Comparison of ENCODE assay signal across 29 cellular contexts in the genomic region with DNA sequence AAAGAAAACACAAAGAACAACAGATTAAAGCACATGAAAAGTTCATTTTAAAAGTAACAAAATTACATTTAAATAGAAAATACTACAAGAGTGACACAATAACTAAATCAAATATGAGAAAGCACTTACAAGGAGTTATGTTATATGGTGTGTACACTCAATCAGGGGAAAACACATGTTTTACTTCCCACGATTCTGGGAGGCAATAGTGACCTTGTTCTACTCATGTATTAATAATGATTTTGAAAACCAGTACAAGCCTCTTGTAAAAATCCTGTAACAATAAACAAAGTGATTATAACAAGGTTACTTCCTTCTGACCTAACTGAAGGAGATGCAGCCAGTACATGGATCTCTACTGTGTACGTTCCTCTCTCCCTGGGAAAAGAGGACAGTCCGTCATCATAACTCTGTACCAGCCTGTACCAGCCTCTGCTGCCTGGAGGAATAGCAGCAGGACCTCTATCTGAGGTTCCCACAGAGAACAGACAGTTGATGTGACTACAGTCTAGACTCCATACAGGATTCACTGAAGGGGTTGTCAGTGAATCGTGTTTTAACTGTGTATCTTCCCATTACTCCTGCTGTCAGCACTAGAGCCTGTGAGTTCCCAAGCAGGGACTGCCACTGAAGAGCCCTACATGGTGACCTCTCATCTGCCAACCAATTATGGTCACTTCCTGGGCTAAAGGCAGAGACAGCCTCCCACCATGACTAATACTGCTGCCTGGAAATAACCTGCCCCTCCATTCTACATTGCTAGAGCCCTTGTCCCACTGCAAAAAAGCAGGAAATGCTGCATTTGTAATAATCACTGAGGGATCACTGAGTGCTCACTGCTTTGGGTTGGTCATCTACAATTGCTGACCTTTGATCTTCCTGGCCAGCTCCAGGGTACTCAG.
DNase-seq lines count a peak whose midpoint lies in the region; ATAC-seq, FAIRE-seq and TF ChIP-seq lines count a peak whose summit lies in the region.
"Had no signal": no experiment of that assay in that cellular context is flagged by ENCODE, and none has a peak within 500 bp of the region (broad histone marks: within the 10 kb centered on the region; RNA-seq: fewer than 3 reads in every experiment).

No MANE protein-coding gene starts in this region.

- TF ChIP-seq EP300 in HepG2 (IDR thresholded peaks at IDR 0.05; ENCODE audit: low read depth in 2 of 2, low read length in 2 of 2) = no peak
- TF ChIP-seq EP300 in HepG2 (CRISPR knock-in tag; IDR thresholded peaks at IDR 0.05; ENCODE audit: borderline replicate concordance) = no peak

- CTCF ChIA-PET in HepG2 (lab: Yijun Ruan, JAX; ENCODE audit: low intra/inter-chr PET ratio, low total read pairs) = no interaction called here

- in situ Hi-C loops in HepG2 (cut with HindIII; ENCODE audit: extremely low pct_ligation_motif_present, low pct_unique_long_range_greater_than_20kb) = no loop called here

- POLR2A ChIA-PET in HepG2 (lab: Yijun Ruan, JAX) = no interaction called here

- TF ChIP-seq CTCF in HepG2 (CRISPR knock-in tag; IDR thresholded peaks at IDR 0.05) (no peak), right lobe of liver (IDR thresholded peaks at IDR 0.05) (no peak), RWPE2 (IDR thresholded peaks at IDR 0.05; ENCODE audit: poor library complexity, severe bottlenecking) (no peak), testis (IDR thresholded peaks at IDR 0.05) (no peak), upper lobe of right lung (IDR thresholded peaks at IDR 0.05) (no peak), adrenal gland (IDR thresholded peaks at IDR 0.05) (no peak)

- H3K4me2 ChIP-seq in HepG2 (ENCODE audit: low read depth, low read length) = no peak overlapping the region
- H3K4me2 ChIP-seq: KMS-11 had no signal

- no peaks in the 10 kb centered on the region for H4K20me1 ChIP-seq in HepG2 (ENCODE audit: insufficient read depth, low read length)

- no TSS peak for BruUV-seq in HepG2 (replicated peaks; lab: Mats Ljungman, UMichigan)

- no peak overlapping the region for H2AFZ ChIP-seq in HepG2 (ENCODE audit: low read length)

- ATAC-seq in HepG2 (peak; percentile 34; the same call in 1 of the 3 replicates), right lobe of liver (no peak), RWPE2 (ENCODE audit: low read depth) (0 out of 3 replicates have a peak, but pooled peaks have one; percentile 32), upper lobe of right lung (no peak)
- ATAC-seq: activated CD4-positive, alpha-beta T cell treated with anti-CD3 and anti-CD28 coated beads for 36 hours had no signal

- H3K79me2 ChIP-seq in HepG2 (ENCODE audit: insufficient read depth, low read length) = no peaks in the 10 kb centered on the region

- no peak for FAIRE-seq in HepG2 (lab: Jason Lieb, UNC)
- FAIRE-seq: GM19239 had no signal

- intact Hi-C loops in HepG2 (cut with micrococcal nuclease; ENCODE audit: unreplicated experiment) = no loop called here
- intact Hi-C loops in right lobe of liver (cut with DNase I) = no loop called here
- intact Hi-C loops in testis (cut with DNase I; ENCODE audit: low total_unique reads) = no loop called here
- intact Hi-C loops in upper lobe of right lung (cut with DNase I) = no loop called here
- intact Hi-C loops in adrenal gland (cut with DNase I) = no loop called here

- H3K36me3 ChIP-seq in HepG2 (replicated peaks in 1 of 2; ENCODE audit: control insufficient read depth in 1 of 2, insufficient read depth in 2 of 2, low read length in 2 of 2) (peaks cover 2 to 20% of the 10 kb centered on the region in 2 experiments; a peak in 4 of 5 replicates), right lobe of liver (peaks cover 0 to 19% (median 0%) of the 10 kb centered on the region in 4 donors), RWPE2 (ENCODE audit: low read depth) (peaks cover 12% of the 10 kb centered on the region), testis (ENCODE audit: low read depth, missing control alignments) (no peaks in the 10 kb centered on the region), upper lobe of right lung (peaks cover 33% of the 10 kb centered on the region), adrenal gland (replicated peaks in 1 of 2) (no peaks in the 10 kb centered on the region)
- H3K36me3 ChIP-seq: prostate gland had no signal

- H3K27ac ChIP-seq in HepG2 (ENCODE audit: extremely low read length, insufficient read depth, low read length) (no peak overlapping the region), right lobe of liver (no peak overlapping the region), RWPE2 (ENCODE audit: poor library complexity, severe bottlenecking) (no peak overlapping the region), testis (no peak overlapping the region), upper lobe of right lung (no peak overlapping the region), adrenal gland (peak overlapping the region in 1 of 5 donors; percentile 31)
- H3K27ac ChIP-seq: esophagus squamous epithelium, KMS-11, prostate gland, RWPE1, SK-N-MC had no signal

- H3K4me3 ChIP-seq in HepG2 (replicated peaks in 1 of 3; ENCODE audit: insufficient read depth in 1 of 3, low read depth in 2 of 3, low read length in 3 of 3) (no peak overlapping the region), right lobe of liver (no peak overlapping the region), RWPE2 (ENCODE audit: severe bottlenecking) (no peak overlapping the region), testis (no peak overlapping the region), upper lobe of right lung (no peak overlapping the region), adrenal gland (no peak overlapping the region)
- H3K4me3 ChIP-seq: esophagus squamous epithelium, prostate gland, SK-N-MC had no signal

- TF ChIP-seq POLR2A in HepG2 (IDR thresholded peaks at IDR 0.05; ENCODE audit: insufficient read depth in 1 of 2, low read depth in 2 of 2, low read length in 2 of 2) (no peak), right lobe of liver (IDR thresholded peaks at IDR 0.05) (no peak), testis (IDR thresholded peaks at IDR 0.05) (no peak), adrenal gland (IDR thresholded peaks at IDR 0.05) (no peak)

- no peak for TF ChIP-seq RAD21 in HepG2 (CRISPR knock-in tag; IDR thresholded peaks at IDR 0.05)

- H3K9ac ChIP-seq in HepG2 (ENCODE audit: insufficient read depth, low read depth, low read length) = no peak overlapping the region
- H3K9ac ChIP-seq: KMS-11 had no signal

- DNase-seq in HepG2 (ENCODE audit: low spot score) (no peak), right lobe of liver (no peak), RWPE2 (ENCODE audit: low spot score) (no peak), glomerular visceral epithelial cell (ENCODE audit: extremely low spot score) (peak; percentile 24), testis (no peak), upper lobe of right lung (no peak), NCI-H187 (lab: John Stamatoyannopoulos, UW) (no peak), adrenal gland (no peak)
- DNase-seq: 8988T; activated CD4-positive, alpha-beta T cell treated with anti-CD3 and anti-CD28 coated beads for 36 hours; activated naive CD4-positive, alpha-beta T cell; activated T-cell treated with anti-CD3 and anti-CD28 coated beads, Interleukin-2, amount 50 U/mL, for 24 hours; AML-193; CD8-positive, alpha-beta memory T cell; DMS79; endodermal cell; esophagus squamous epithelium; HFFc6; mammary epithelial cell; NCI-H1694; NCI-H526; stimulated activated CD8-positive, alpha-beta memory T cell treated with anti-CD3 and anti-CD28 coated beads, Interleukin-4, amount 100 ng/mL, for 48 hours; T-helper 2 cell; trophoblast cell had no signal

- H3K4me1 ChIP-seq in HepG2 (ENCODE audit: insufficient read depth, low read length) (0 out of 2 replicates have a peak, but pooled peaks cover 4% of the 10 kb centered on the region), right lobe of liver (no peaks in the 10 kb centered on the region), RWPE2 (ENCODE audit: insufficient read depth, poor library complexity, severe bottlenecking) (peaks cover 5% of the 10 kb centered on the region), testis (no peaks in the 10 kb centered on the region), upper lobe of right lung (no peaks in the 10 kb centered on the region), adrenal gland (replicated peaks in 1 of 2) (no peaks in the 10 kb centered on the region)
- H3K4me1 ChIP-seq: esophagus squamous epithelium, prostate gland had no signal

- H3K27me3 ChIP-seq in HepG2 (ENCODE audit: control insufficient read depth in 1 of 2, insufficient read depth in 2 of 2, low read length in 2 of 2) (no peaks in the 10 kb centered on the region), right lobe of liver (no peaks in the 10 kb centered on the region), RWPE2 (ENCODE audit: insufficient read depth, poor library complexity, severe bottlenecking) (no peaks in the 10 kb centered on the region), testis (no peaks in the 10 kb centered on the region), upper lobe of right lung (no peaks in the 10 kb centered on the region), adrenal gland (no peaks in the 10 kb centered on the region)
- H3K27me3 ChIP-seq: esophagus squamous epithelium had no signal

- 89% methylated on average over 4 of the region's 4 CpGs for WGBS in HepG2 (ENCODE audit: low lambda C conversion rate)
- 100% methylated on average over 2 of the region's 4 CpGs for WGBS in right lobe of liver (ENCODE audit: insufficient coverage, low coverage, low lambda C conversion rate, missing lambda C conversion rate)
- WGBS in testis, 2 donors = 79 to 91% methylated on average over 4 of the region's 4 CpGs
- 63 to 72% (median 66%) methylated on average over 4 of the region's 4 CpGs for WGBS in adrenal gland, 4 donors

- H3K9me3 ChIP-seq in HepG2 (ENCODE audit: low read length) (no peaks in the 10 kb centered on the region), right lobe of liver (no peaks in the 10 kb centered on the region), RWPE2 (ENCODE audit: severe bottlenecking) (no peaks in the 10 kb centered on the region), testis (no peaks in the 10 kb centered on the region), upper lobe of right lung (no peaks in the 10 kb centered on the region), adrenal gland (replicated peaks in 1 of 3) (no peaks in the 10 kb centered on the region)
- H3K9me3 ChIP-seq: esophagus squamous epithelium, prostate gland had no signal

TF ChIP-seq in HepG2, 621 proteins besides CTCF, POLR2A, EP300 and RAD21 (continues in another document):
- TF ChIP-seq ZNF44 (CRISPR knock-in tag; IDR thresholded peaks at IDR 0.05) (no peak), ZNF652 (CRISPR knock-in tag; IDR thresholded peaks at IDR 0.05; ENCODE audit: borderline replicate concordance, low read depth) (no peak), BRCA1 (CRISPR knock-in tag; IDR thresholded peaks at IDR 0.05) (no peak), SKI (IDR thresholded peaks at IDR 0.05; ENCODE audit: partially characterized antibody) (no peak)
- TF ChIP-seq, protein P1, sequence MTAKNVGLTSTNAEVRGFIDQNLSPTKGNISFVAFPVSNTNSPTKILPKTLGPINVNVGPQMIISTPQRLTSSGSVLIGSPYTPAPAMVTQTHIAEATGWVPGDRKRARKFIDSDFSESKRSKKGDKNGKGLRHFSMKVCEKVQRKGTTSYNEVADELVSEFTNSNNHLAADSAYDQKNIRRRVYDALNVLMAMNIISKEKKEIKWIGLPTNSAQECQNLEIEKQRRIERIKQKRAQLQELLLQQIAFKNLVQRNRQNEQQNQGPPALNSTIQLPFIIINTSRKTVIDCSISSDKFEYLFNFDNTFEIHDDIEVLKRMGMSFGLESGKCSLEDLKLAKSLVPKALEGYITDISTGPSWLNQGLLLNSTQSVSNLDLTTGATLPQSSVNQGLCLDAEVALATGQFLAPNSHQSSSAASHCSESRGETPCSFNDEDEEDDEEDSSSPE (CRISPR knock-in tag; IDR thresholded peaks at IDR 0.05) = no peak

Comparison
In these comparisons a context has a peak if more than half of its experiments do, and no peak if none do; other contexts are left out.
1. ATAC-seq: peak in HepG2 (single experiment) and RWPE2 (single experiment); none in right lobe of liver (0 of 4) and upper lobe of right lung (single experiment).